ENCODE assay signal across 14 cellular contexts in the genomic region with DNA sequence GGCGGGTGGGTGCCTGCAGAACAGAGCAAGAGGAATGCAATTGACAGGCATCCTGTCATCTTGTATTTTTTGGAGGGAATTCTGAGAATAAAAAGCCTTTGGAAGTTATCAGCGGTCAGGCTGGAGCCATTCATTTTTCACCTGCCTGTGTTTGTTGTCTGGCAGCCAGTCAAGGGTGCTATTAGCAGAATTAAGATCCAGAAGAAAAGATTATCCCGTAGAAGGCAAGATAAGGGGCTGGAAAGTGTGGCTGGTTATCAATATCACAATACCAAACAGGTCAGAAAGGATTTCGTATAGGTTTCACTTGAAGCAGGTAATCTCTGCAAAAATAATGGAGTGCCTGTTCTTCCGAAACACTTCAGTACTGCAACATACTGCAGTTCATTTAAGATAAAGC.
DNase-seq lines count a peak whose midpoint lies in the region; ATAC-seq and TF ChIP-seq lines count a peak whose summit lies in the region.
"Had no signal": no experiment of that assay in that cellular context is flagged by ENCODE, and none has a peak within 500 bp of the region (broad histone marks: within the 10 kb centered on the region; RNA-seq: fewer than 3 reads in every experiment).

No MANE protein-coding gene starts in this region.

- no peaks in the 10 kb centered on the region for H3K27me3 ChIP-seq in cardiac muscle cell

- ATAC-seq in Right ventricle myocardium superior (ENCODE audit: poor library complexity), result no peak
- no peak for ATAC-seq in GM21526 (IDR thresholded peaks at IDR 0.05; ENCODE audit: low FRiP score, unreplicated experiment)

- H3K27ac ChIP-seq in cardiac muscle cell, result peak overlapping the region; percentile 2
- H3K27ac ChIP-seq in epithelial cell of prostate, result peak overlapping the region; percentile 34
- H3K27ac ChIP-seq: C4-2B had no signal

- H3K27me3 Mint-ChIP-seq in chondrocyte (ENCODE audit: low read depth), result peaks cover 9% of the 10 kb centered on the region

- H3K36me3 Mint-ChIP-seq in chondrocyte (ENCODE audit: low read depth), result no peaks in the 10 kb centered on the region
- H3K36me3 Mint-ChIP-seq: IgD-negative memory B cell had no signal

- no peak overlapping the region for H3K4me3 ChIP-seq in cardiac muscle cell

- peak in 1 of 2 donors; percentile 24 for DNase-seq in cardiac muscle cell (ENCODE audit: low read depth in 1 of 2, low spot score in 1 of 2)
- no peak for DNase-seq in Right ventricle myocardium superior
- DNase-seq in NCI-H69 (lab: John Stamatoyannopoulos, UW), result peak; percentile 59
- no peak for DNase-seq in epithelial cell of prostate (ENCODE audit: low read depth, low spot score)
- no peak for DNase-seq in HPDE6-E6E7 (ENCODE audit: extremely low spot score)
- no peak for DNase-seq in chondrocyte (ENCODE audit: low spot score)
- DNase-seq in activated CD8-positive, alpha-beta memory T cell treated with anti-CD3 and anti-CD28 coated beads, Interleukin-2, amount 50 U/mL, for 4 hours, result no peak
- DNase-seq: NCI-H187 treated with DMSO at 0.1 percent for 48 hours, NCI-H526, SHP77 treated with DMSO at 0.1 percent for 48 hours, SW 1271 had no signal

- intact Hi-C loops in Right ventricle myocardium superior (cut with DNase I), result no loop called here

- H3K4me3 Mint-ChIP-seq in chondrocyte (ENCODE audit: unreplicated experiment), result no peak overlapping the region
- H3K4me3 Mint-ChIP-seq: IgD-negative memory B cell had no signal

- peaks cover 28% of the 10 kb centered on the region for H3K4me1 ChIP-seq in cardiac muscle cell (ENCODE audit: low read depth)

- H3K9me3 ChIP-seq in cardiac muscle cell (ENCODE audit: low read depth), result no peaks in the 10 kb centered on the region

- no peaks in the 10 kb centered on the region for H3K9me3 Mint-ChIP-seq in chondrocyte (ENCODE audit: low read depth)

- H3K4me1 Mint-ChIP-seq in chondrocyte (ENCODE audit: low read depth), result peaks cover 5% of the 10 kb centered on the region

- H3K27ac Mint-ChIP-seq in chondrocyte (ENCODE audit: unreplicated experiment), result no peak overlapping the region
- H3K27ac Mint-ChIP-seq: IgD-negative memory B cell had no signal

- H3K36me3 ChIP-seq in cardiac muscle cell, result no peaks in the 10 kb centered on the region

- TF ChIP-seq CTCF in cardiac muscle cell (IDR thresholded peaks at IDR 0.05; ENCODE audit: low read depth, low read length) (no peak), chondrocyte (IDR thresholded peaks at IDR 0.05) (no peak)
